Comparison of ENCODE assay signal across 22 cellular contexts in genomic region chr3:69474186-69474585, GRCh38.
"Had no signal": no experiment of that assay in that cellular context is flagged by ENCODE, and none has a peak within 500 bp of the region (broad histone marks: within the 10 kb centered on the region; RNA-seq: fewer than 3 reads in every experiment).

No MANE protein-coding gene starts in this region.

- H3K27ac Mint-ChIP-seq: activated CD8-positive, alpha-beta T cell treated with anti-CD3 and anti-CD28 coated beads, Interleukin-2, amount 10 ng/mL, durations not matched to agents 7 days and 5 days; T-helper 1 cell treated with Interleukin-12 subunit alpha and Interleukin-12 subunit beta and Interleukin-4 antibody, amounts not matched to agents 30 μg/mL and 1 μg/mL, for 36 hours; WTC11 had no signal

- H3K9me3 Mint-ChIP-seq: activated naive CD8-positive, alpha-beta T cell treated with anti-CD3 and anti-CD28 coated beads, Interleukin-2, amount 10 ng/mL, durations not matched to agents 7 days and 5 days had no signal

- H3K4me3 Mint-ChIP-seq: activated CD8-positive, alpha-beta T cell treated with anti-CD3 and anti-CD28 coated beads, Interleukin-2, amount 10 ng/mL, durations not matched to agents 7 days and 5 days; activated naive CD8-positive, alpha-beta T cell treated with anti-CD3 and anti-CD28 coated beads, Interleukin-2, amount 10 ng/mL, durations not matched to agents 7 days and 5 days; T-helper 1 cell treated with Interleukin-12 subunit alpha and Interleukin-12 subunit beta and Interleukin-4 antibody, amounts not matched to agents 30 μg/mL and 1 μg/mL, for 36 hours; WTC11 had no signal

- H3K36me3 Mint-ChIP-seq: activated naive CD8-positive, alpha-beta T cell treated with anti-CD3 and anti-CD28 coated beads, Interleukin-2, amount 10 ng/mL, durations not matched to agents 7 days and 5 days had no signal

- H3K4me1 Mint-ChIP-seq: activated naive CD8-positive, alpha-beta T cell treated with anti-CD3 and anti-CD28 coated beads, Interleukin-2, amount 10 ng/mL, durations not matched to agents 7 days and 5 days; WTC11 had no signal

- ATAC-seq: activated CD8-positive, alpha-beta T cell treated with anti-CD3 and anti-CD28 coated beads, Interleukin-2, amount 10 ng/mL, durations not matched to agents 7 days and 5 days; WTC11 had no signal

- H3K27ac ChIP-seq: adrenal gland, PC-9 had no signal

- DNase-seq: activated CD4-positive, alpha-beta T cell treated with anti-CD3 and anti-CD28 coated beads for 48 hours; activated CD4-positive, alpha-beta T cell treated with anti-CD3 and anti-CD28 coated beads, Interleukin-2, amount 50 U/mL, for 4 hours; activated CD4-positive, CD25-positive, alpha-beta regulatory T cell treated with anti-CD3 and anti-CD28 coated beads, Interleukin-2, amount 50 U/mL, for 72 hours; activated CD8-positive, alpha-beta memory T cell treated with anti-CD3 and anti-CD28 coated beads, Interleukin-2, amount 50 U/mL, for 48 hours; activated CD8-positive, alpha-beta T cell treated with anti-CD3 and anti-CD28 coated beads, Interleukin-2, amount 10 ng/mL, durations not matched to agents 7 days and 5 days; activated naive CD4-positive, alpha-beta T cell treated with anti-CD3 and anti-CD28 coated beads, Interleukin-2, amount 50 U/mL, for 16 hours; activated naive CD8-positive, alpha-beta T cell treated with anti-CD3 and anti-CD28 coated beads, Interleukin-2, amount 10 ng/mL, durations not matched to agents 7 days and 5 days; activated T-cell treated with anti-CD3 and anti-CD28 coated beads, Interleukin-2, amount 50 U/mL, for 1 hour; adrenal gland; aorta; central memory CD4-positive, alpha-beta T cell; MG63; NCI-H1105 treated with DMSO at 0.1 percent for 48 hours; NCI-H1436 treated with DMSO at 0.1 percent for 48 hours; NCI-H187; NCI-H2081; NCI-H446; NCI-H524; PC-9; SHP77 treated with DMSO at 0.1 percent for 48 hours had no signal

- H3K27me3 Mint-ChIP-seq: activated naive CD8-positive, alpha-beta T cell treated with anti-CD3 and anti-CD28 coated beads, Interleukin-2, amount 10 ng/mL, durations not matched to agents 7 days and 5 days had no signal
